ENCODE assay signal across 8 cellular contexts in genomic region chr11:71928739-71929443, GRCh38. TPM values are rescaled to one million over a fixed set of nuclear protein-coding genes. Genes with fewer than 3 reads are reported as not detected.
DNase-seq lines count a peak whose midpoint lies in the region; ATAC-seq and TF ChIP-seq lines count a peak whose summit lies in the region.

TSS of gene RNF121 (plus strand) at chr11:71929046. CDS start at chr11:71929062, 16 bp downstream.

- in situ Hi-C loops in GM13976 (cut with MboI; ENCODE audit: low sequenced_read_pairs, unreplicated experiment) = no loop called here

- H3K9me3 Mint-ChIP-seq in T-helper 1 cell treated with Interleukin-12 subunit alpha and Interleukin-12 subunit beta and Interleukin-4 antibody, amounts not matched to agents 30 μg/mL and 1 μg/mL, for 36 hours = no peaks in the 10 kb centered on the region

- peaks cover 0 to 8% of the 10 kb centered on the region in 2 donors for H3K36me3 ChIP-seq in psoas muscle (ENCODE audit: insufficient read depth in 1 of 2, low read depth in 1 of 2)
- no peaks in the 10 kb centered on the region for H3K36me3 ChIP-seq in uterus

- H3K27me3 Mint-ChIP-seq in T-helper 1 cell treated with Interleukin-12 subunit alpha and Interleukin-12 subunit beta and Interleukin-4 antibody, amounts not matched to agents 30 μg/mL and 1 μg/mL, for 36 hours (ENCODE audit: low read depth) = no peaks in the 10 kb centered on the region

- H3K4me1 ChIP-seq in psoas muscle (peaks cover 42% of the 10 kb centered on the region), uterus (peaks cover 3 to 8% of the 10 kb centered on the region in 2 donors)

- H3K9me3 ChIP-seq in psoas muscle (no peaks in the 10 kb centered on the region), uterus (no peaks in the 10 kb centered on the region)

- peaks cover 14% of the 10 kb centered on the region for H3K36me3 Mint-ChIP-seq in T-helper 1 cell treated with Interleukin-12 subunit alpha and Interleukin-12 subunit beta and Interleukin-4 antibody, amounts not matched to agents 30 μg/mL and 1 μg/mL, for 36 hours (ENCODE audit: low read depth)

- 0 to 1% (median 0%) methylated on average over 31 of the region's 31 CpGs for WGBS in psoas muscle, 3 donors

- peaks cover 40% of the 10 kb centered on the region for H3K4me1 Mint-ChIP-seq in T-helper 1 cell treated with Interleukin-12 subunit alpha and Interleukin-12 subunit beta and Interleukin-4 antibody, amounts not matched to agents 30 μg/mL and 1 μg/mL, for 36 hours (ENCODE audit: low read depth)

- peak within 1 kb of the TSS; percentile 82 for H3K4me3 ChIP-seq in psoas muscle
- H3K4me3 ChIP-seq in uterus = peak within 1 kb of the TSS; percentile 73 to 94

- DNase-seq in GM13976 (ENCODE audit: low spot score) = peak; percentile 93
- DNase-seq in NCI-H1694 (lab: John Stamatoyannopoulos, UW) = peak; percentile 86
- peak; percentile 73 to 98 (median 95) for DNase-seq in amygdala (lab: John Stamatoyannopoulos, UW)
- DNase-seq in left ventricle myocardium superior = peak; percentile 98
- peak; percentile 98 to 99 for DNase-seq in psoas muscle
- DNase-seq in uterus = peak; percentile 94 to 96

- H3K27me3 ChIP-seq in psoas muscle (ENCODE audit: insufficient read depth in 3 of 3, low read length in 2 of 3) (no peaks in the 10 kb centered on the region), uterus (no peaks in the 10 kb centered on the region)

- H3K27ac ChIP-seq in psoas muscle = peak within 1 kb of the TSS; percentile 89
- peak within 1 kb of the TSS; percentile 88 to 91 for H3K27ac ChIP-seq in uterus

- peak within 1 kb of the TSS; percentile 95 for H3K4me3 Mint-ChIP-seq in T-helper 1 cell treated with Interleukin-12 subunit alpha and Interleukin-12 subunit beta and Interleukin-4 antibody, amounts not matched to agents 30 μg/mL and 1 μg/mL, for 36 hours

- peak within 1 kb of the TSS; percentile 99 for H3K27ac Mint-ChIP-seq in T-helper 1 cell treated with Interleukin-12 subunit alpha and Interleukin-12 subunit beta and Interleukin-4 antibody, amounts not matched to agents 30 μg/mL and 1 μg/mL, for 36 hours

- peak; percentile 67 for ATAC-seq in HG02884 (IDR thresholded peaks at IDR 0.05; ENCODE audit: unreplicated experiment)
- peak; percentile 99 for ATAC-seq in left ventricle myocardium superior
- ATAC-seq in psoas muscle = peak; percentile 99 to 100 (median 99)

- intact Hi-C loops in left ventricle myocardium superior (cut with micrococcal nuclease) (no loop called here), psoas muscle (cut with DNase I) (no loop called here), uterus (cut with DNase I; ENCODE audit: low total_unique reads) (no loop called here)

- TF ChIP-seq CTCF in GM13976 (IDR thresholded peaks at IDR 0.05; ENCODE audit: borderline replicate concordance, control extremely low read depth, extremely low read depth, insufficient read depth, missing control alignments) (no peak), psoas muscle (IDR thresholded peaks at IDR 0.05) (no peak), uterus (IDR thresholded peaks at IDR 0.05) (no peak)

- peak in 1 of 2 donors; percentile 54 for TF ChIP-seq POLR2A in uterus (IDR thresholded peaks at IDR 0.05)

RNA-seq across cellular contexts. Expression of gene RNF121, which starts in this region (rescaled TPM):
- total RNA-seq in left ventricle myocardium superior (21.1 TPM), psoas muscle (10 to 100 TPM; 23.0 to 29.7 (median 27.0) TPM), uterus (10 to 100 TPM in 3 of 4 donors, 1 to 10 TPM in 1; 3.8 to 56.2 (median 47.0) TPM)
- 10 to 100 TPM; 24.1 to 51.7 (median 36.3) TPM for polyA plus RNA-seq in psoas muscle

Comparison
In these comparisons a context has a peak if more than half of its experiments do, and no peak if none do; other contexts are left out.
1. Peak in every context shown above with its lines: DNase-seq, ATAC-seq, H3K4me3 ChIP-seq and H3K27ac ChIP-seq.